Comparison of ENCODE assay signal across 9 cellular contexts in genomic region chr4:40628407-40628806, GRCh38. TPM values are rescaled to one million over a fixed set of nuclear protein-coding genes. Genes with fewer than 3 reads are reported as not detected.
DNase-seq lines count a peak whose midpoint lies in the region; ATAC-seq and TF ChIP-seq lines count a peak whose summit lies in the region.
"Not testable (repeated sequence)": the region's sequence is repeated elsewhere in the genome, so short reads cannot be mapped to it uniquely, and the experiment has no call there.
"Had no signal": no experiment of that assay in that cellular context is flagged by ENCODE, and none has a peak within 500 bp of the region (broad histone marks: within the 10 kb centered on the region; RNA-seq: fewer than 3 reads in every experiment).

No MANE protein-coding gene starts in this region.

- H3F3A ChIP-seq in MM.1S (ENCODE audit: insufficient read depth, low read length) = peaks cover 29% of the 10 kb centered on the region

- H3K9me3 Mint-ChIP-seq in activated CD4-positive, alpha-beta memory T cell treated with anti-CD3 and anti-CD28 coated beads, Interleukin-2, amount 10 ng/mL, durations not matched to agents 7 days and 5 days; MCF 10A (ENCODE audit: unreplicated experiment): not testable (repeated sequence)

- H3K36me3 ChIP-seq in MM.1S (replicated peaks; ENCODE audit: insufficient read depth, low read length); esophagus squamous epithelium; liver (ENCODE audit: control insufficient read depth in 4 of 4, insufficient read depth in 3 of 4, low read depth in 1 of 4, low read length in 3 of 4); parathyroid adenoma (ENCODE audit: control insufficient read depth, insufficient read depth, low read length); upper lobe of left lung: not testable (repeated sequence)

- H3K27ac Mint-ChIP-seq in activated CD4-positive, alpha-beta memory T cell treated with anti-CD3 and anti-CD28 coated beads, Interleukin-2, amount 10 ng/mL, durations not matched to agents 7 days and 5 days = not testable (repeated sequence)
- H3K27ac Mint-ChIP-seq in MCF 10A (ENCODE audit: low read depth, unreplicated experiment) = peak overlapping the region; percentile 82

- POLR2A ChIA-PET in activated CD4-positive, alpha-beta memory T cell treated with anti-CD3 and anti-CD28 coated beads, Interleukin-2, amount 10 ng/mL, durations not matched to agents 7 days and 5 days (lab: Charles Lee) = not testable (repeated sequence)
- POLR2A ChIA-PET in MCF 10A (lab: Yijun Ruan, JAX) = interaction anchor here (0.6 to 1.6 kb wide), 4 partner anchors 65 to 572 kb away, joined by 3 to 6 read pairs (median 4); no protein-coding TSS in a partner anchor

- H3K27me3 ChIP-seq in MM.1S (replicated peaks; ENCODE audit: insufficient read depth, low read length); liver (ENCODE audit: control insufficient read depth in 4 of 4, insufficient read depth in 4 of 4, low read length in 3 of 4); parathyroid adenoma (ENCODE audit: control insufficient read depth, insufficient read depth, low read length); upper lobe of left lung: not testable (repeated sequence)
- peaks cover 0 to 22% (median 0%) of the 10 kb centered on the region in 4 donors for H3K27me3 ChIP-seq in esophagus squamous epithelium

- H4K20me1 ChIP-seq in MM.1S (ENCODE audit: insufficient read depth, low read length) = not testable (repeated sequence)

- not testable (repeated sequence) for H3K9me2 ChIP-seq in MM.1S (replicated peaks; ENCODE audit: insufficient read depth, low read length)

- H2AFZ ChIP-seq in MM.1S (ENCODE audit: low read length); parathyroid adenoma: not testable (repeated sequence)

- not testable (repeated sequence) for H3K9me3 ChIP-seq in MM.1S (replicated peaks; ENCODE audit: insufficient read depth, low read length); esophagus squamous epithelium; liver (ENCODE audit: control insufficient read depth in 4 of 4, low read length in 3 of 4); parathyroid adenoma (ENCODE audit: control insufficient read depth, low read length); upper lobe of left lung

- H3K4me2 ChIP-seq in MM.1S (ENCODE audit: low read depth, low read length) (peak overlapping the region; percentile 59), parathyroid adenoma (ENCODE audit: low read length) (peak overlapping the region; percentile 56)

- peak overlapping the region; percentile 65 for H3K9ac ChIP-seq in MM.1S (ENCODE audit: low read length)
- H3K9ac ChIP-seq in liver (ENCODE audit: low read depth in 1 of 2, low read length in 2 of 2) = peak overlapping the region; percentile 96 to 98
- not testable (repeated sequence) for H3K9ac ChIP-seq in parathyroid adenoma

- not testable (repeated sequence) for TF ChIP-seq CTCF in GM12864 (IDR thresholded peaks at IDR 0.05; ENCODE audit: low read depth, low read length, missing control alignments); MM.1S (IDR thresholded peaks at IDR 0.05; ENCODE audit: low read length); MCF 10A (IDR thresholded peaks at IDR 0.05; ENCODE audit: unreplicated experiment); esophagus squamous epithelium (IDR thresholded peaks at IDR 0.05); liver (IDR thresholded peaks at IDR 0.05; ENCODE audit: low read depth, low read length, missing input control); parathyroid adenoma (IDR thresholded peaks at IDR 0.05); upper lobe of left lung (IDR thresholded peaks at IDR 0.05)

- WGBS in esophagus squamous epithelium, 2 donors = 35 to 39% methylated on average over 6 of the region's 6 CpGs
- 20% methylated on average over 6 of the region's 6 CpGs for WGBS in liver
- WGBS in upper lobe of left lung, 2 donors = 56 to 57% methylated on average over 6 of the region's 6 CpGs

- not testable (repeated sequence) for ATAC-seq in upper lobe of left lung (ENCODE audit: low FRiP score in 2 of 2)

- BruUV-seq in MCF 10A (replicated peaks; lab: Mats Ljungman, UMichigan) = not testable (repeated sequence)

- CTCF ChIA-PET in activated CD4-positive, alpha-beta memory T cell treated with anti-CD3 and anti-CD28 coated beads, Interleukin-2, amount 10 ng/mL, durations not matched to agents 7 days and 5 days (lab: Charles Lee) = interaction anchor here (1.3 kb wide), 1 partner anchor 213 kb away, joined by 4 read pairs; no protein-coding TSS in a partner anchor
- CTCF ChIA-PET in MCF 10A (lab: Yijun Ruan, JAX) = not testable (repeated sequence)

- not testable (repeated sequence) for TF ChIP-seq POLR2A in esophagus squamous epithelium (IDR thresholded peaks at IDR 0.05); upper lobe of left lung (IDR thresholded peaks at IDR 0.05)

- peak overlapping the region; percentile 28; the same call in 1 of the 2 replicates for H3K27ac ChIP-seq in MM.1S (ENCODE audit: low read length)
- H3K27ac ChIP-seq in esophagus squamous epithelium = peak overlapping the region; percentile 94 to 99 (median 97)
- peak overlapping the region; percentile 71 to 92 for H3K27ac ChIP-seq in liver (ENCODE audit: low read depth in 1 of 2, low read length in 2 of 2)
- peak overlapping the region; percentile 100 for H3K27ac ChIP-seq in parathyroid adenoma
- H3K27ac ChIP-seq in upper lobe of left lung = peak overlapping the region; percentile 61 to 95 (median 80)

- H3K27me3 Mint-ChIP-seq in activated CD4-positive, alpha-beta memory T cell treated with anti-CD3 and anti-CD28 coated beads, Interleukin-2, amount 10 ng/mL, durations not matched to agents 7 days and 5 days = peaks cover 54% of the 10 kb centered on the region
- H3K27me3 Mint-ChIP-seq in MCF 10A (ENCODE audit: insufficient read depth, unreplicated experiment) = not testable (repeated sequence)

- H3K4me3 ChIP-seq in GM12864 (ENCODE audit: low read depth, low read length) = peak overlapping the region; percentile 97
- peak overlapping the region; percentile 60 for H3K4me3 ChIP-seq in MM.1S (ENCODE audit: low read length)
- peak overlapping the region; percentile 62 to 75 (median 71) for H3K4me3 ChIP-seq in esophagus squamous epithelium
- peak overlapping the region; percentile 73 to 84 (median 83) for H3K4me3 ChIP-seq in liver (ENCODE audit: low read depth in 1 of 3, low read length in 3 of 3)
- H3K4me3 ChIP-seq in parathyroid adenoma (ENCODE audit: low read depth, low read length) = peak overlapping the region; percentile 94
- H3K4me3 ChIP-seq in upper lobe of left lung = peak overlapping the region in 3 of 4 donors; percentile 43 to 56 (median 52)

- H3K4me3 Mint-ChIP-seq in activated CD4-positive, alpha-beta memory T cell treated with anti-CD3 and anti-CD28 coated beads, Interleukin-2, amount 10 ng/mL, durations not matched to agents 7 days and 5 days = peak overlapping the region; percentile 61
- H3K4me3 Mint-ChIP-seq in MCF 10A (ENCODE audit: unreplicated experiment) = peak overlapping the region; percentile 91

- H3K4me1 Mint-ChIP-seq in activated CD4-positive, alpha-beta memory T cell treated with anti-CD3 and anti-CD28 coated beads, Interleukin-2, amount 10 ng/mL, durations not matched to agents 7 days and 5 days = peaks cover 37% of the 10 kb centered on the region
- H3K4me1 Mint-ChIP-seq in MCF 10A (ENCODE audit: insufficient read depth, unreplicated experiment) = peaks cover 30% of the 10 kb centered on the region

- H3K79me2 ChIP-seq in MM.1S (ENCODE audit: low read length) = peaks cover 58% of the 10 kb centered on the region
- H3K79me2 ChIP-seq in parathyroid adenoma = peaks cover 22% of the 10 kb centered on the region

- intact Hi-C loops in MCF 10A (cut with micrococcal nuclease) = loop anchor here (5.0 kb wide), 1 partner anchor 301 kb away; no protein-coding TSS in a partner anchor
- intact Hi-C loops in esophagus squamous epithelium (cut with DNase I) = not testable (repeated sequence)

- DNase-seq in GM12864 (ENCODE audit: low read depth); activated CD4-positive, alpha-beta memory T cell treated with anti-CD3 and anti-CD28 coated beads, Interleukin-2, amount 10 ng/mL, durations not matched to agents 7 days and 5 days; esophagus squamous epithelium (lab: John Stamatoyannopoulos, UW); upper lobe of left lung: not testable (repeated sequence)
- DNase-seq in MM.1S = peak; percentile 31
- peak; percentile 34 for DNase-seq in MCF 10A (ENCODE audit: unreplicated experiment)

- not testable (repeated sequence) for H3K36me3 Mint-ChIP-seq in activated CD4-positive, alpha-beta memory T cell treated with anti-CD3 and anti-CD28 coated beads, Interleukin-2, amount 10 ng/mL, durations not matched to agents 7 days and 5 days (ENCODE audit: low read depth); MCF 10A (ENCODE audit: insufficient read depth, unreplicated experiment)

- TF ChIP-seq RAD21 in liver (IDR thresholded peaks at IDR 0.05) = not testable (repeated sequence)

- not testable (repeated sequence) for TF ChIP-seq EP300 in upper lobe of left lung (IDR thresholded peaks at IDR 0.05)

- H3K4me1 ChIP-seq in MM.1S (ENCODE audit: low read length) (peaks cover 32% of the 10 kb centered on the region), esophagus squamous epithelium (peaks cover 14 to 63% (median 16%) of the 10 kb centered on the region in 3 donors), liver (ENCODE audit: control insufficient read depth in 4 of 4, insufficient read depth in 4 of 4, low read length in 3 of 4) (peaks cover 0 to 37% (median 11%) of the 10 kb centered on the region in 4 donors), upper lobe of left lung (peaks cover 8 to 15% (median 10%) of the 10 kb centered on the region in 4 donors)
- not testable (repeated sequence) for H3K4me1 ChIP-seq in parathyroid adenoma

TF ChIP-seq in liver, 16 proteins besides CTCF, POLR2A, EP300 and RAD21:
- peak; percentile 13 for TF ChIP-seq YY1 (IDR thresholded peaks at IDR 0.05)

RNA-seq across cellular contexts. Expression of gene RBM47, which starts 1.3 kb away (rescaled TPM):
- 1 to 10 TPM; 2.1 to 2.2 TPM for total RNA-seq in activated CD4-positive, alpha-beta memory T cell treated with anti-CD3 and anti-CD28 coated beads, Interleukin-2, amount 10 ng/mL, durations not matched to agents 7 days and 5 days
- total RNA-seq in MCF 10A (2022) = 1.8 and 2.0 TPM in 2 replicates
- 100 to 1,000 TPM in 2 of 4 donors, 10 to 100 TPM in 2; 94.6 to 197 (median 125) TPM for total RNA-seq in esophagus squamous epithelium
- 10 to 100 TPM; 24.7 to 81.2 TPM for total RNA-seq in liver
- polyA plus RNA-seq in liver = 10 to 100 TPM; 16.5 to 24.8 TPM
- 100 to 1,000 TPM; 111 to 448 (median 149) TPM for total RNA-seq in upper lobe of left lung
- total RNA-seq: lung microvascular endothelial cell had no signal

Comparison
In these comparisons a context has a peak if more than half of its experiments do, and no peak if none do; other contexts are left out.
1. H3K27ac ChIP-seq: peak in every context shown above with its lines; median percentile 100 in parathyroid adenoma; 97 in esophagus squamous epithelium; 82 in liver; 80 in upper lobe of left lung; 28 in MM.1S.